Comparison of ENCODE assay signal across 10 cellular contexts in genomic region chr12:78584695-78585094, GRCh38.
DNase-seq lines count a peak whose midpoint lies in the region; ATAC-seq and TF ChIP-seq lines count a peak whose summit lies in the region.
"Had no signal": no experiment of that assay in that cellular context is flagged by ENCODE, and none has a peak within 500 bp of the region (broad histone marks: within the 10 kb centered on the region; RNA-seq: fewer than 3 reads in every experiment).

No MANE protein-coding gene starts in this region.

- no peaks in the 10 kb centered on the region for H3K9me3 ChIP-seq in GM23248 (ENCODE audit: low read depth)
- H3K9me3 ChIP-seq in hepatocyte (ENCODE audit: low read depth): no peaks in the 10 kb centered on the region
- H3K9me3 ChIP-seq: testis had no signal

- H3K4me1 ChIP-seq in GM23248 (ENCODE audit: insufficient read depth) (no peaks in the 10 kb centered on the region), hepatocyte (ENCODE audit: insufficient read depth) (no peaks in the 10 kb centered on the region)
- H3K4me1 ChIP-seq: testis had no signal

- H2AFZ ChIP-seq in GM23248 (no peak overlapping the region), hepatocyte (no peak overlapping the region)

- no peak for ATAC-seq in HG03095 (IDR thresholded peaks at IDR 0.05; ENCODE audit: unreplicated experiment)

- H3K4me3 ChIP-seq in GM23248 (no peak overlapping the region), hepatocyte (no peak overlapping the region)
- H3K4me3 ChIP-seq: testis had no signal

- no peak overlapping the region for H3K9ac ChIP-seq in GM23248

- H3K36me3 ChIP-seq in GM23248 (ENCODE audit: low read depth): no peaks in the 10 kb centered on the region
- H3K36me3 ChIP-seq in hepatocyte (replicated peaks; ENCODE audit: insufficient read depth, low read depth): no peaks in the 10 kb centered on the region

- peak; percentile 8 for TF ChIP-seq CTCF in hepatocyte (IDR thresholded peaks at IDR 0.05; ENCODE audit: poor library complexity)

- no peaks in the 10 kb centered on the region for H3K9me2 ChIP-seq in GM23248 (ENCODE audit: insufficient read depth)
- no peaks in the 10 kb centered on the region for H3K9me2 ChIP-seq in hepatocyte (replicated peaks; ENCODE audit: insufficient read depth)

- H4K20me1 ChIP-seq in GM23248 (ENCODE audit: insufficient read depth) (no peaks in the 10 kb centered on the region), hepatocyte (ENCODE audit: insufficient read depth, poor library complexity, severe bottlenecking) (no peaks in the 10 kb centered on the region)

- H3K79me2 ChIP-seq in GM23248 (ENCODE audit: insufficient read depth) (no peaks in the 10 kb centered on the region), hepatocyte (no peaks in the 10 kb centered on the region)

- H3K27ac ChIP-seq in GM23248: no peak overlapping the region
- H3K27ac ChIP-seq in hepatocyte: no peak overlapping the region
- H3K27ac ChIP-seq: testis had no signal

- in situ Hi-C loops in GM23248 (cut with MboI): no loop called here

- WGBS in GM23248 (ENCODE audit: low coverage in 1 of 2, low lambda C conversion rate in 2 of 2, missing lambda C conversion rate in 2 of 2), 2 experiments: 63 to 68% methylated on average over 1 of the region's 1 CpG
- 33% methylated on average over 1 of the region's 1 CpG for WGBS in hepatocyte (ENCODE audit: low lambda C conversion rate, missing lambda C conversion rate)

- DNase-seq in COLO668 (lab: John Stamatoyannopoulos, UW; ENCODE audit: unreplicated experiment): peak; percentile 7
- DNase-seq in GM23248: peak; percentile 13
- peak; percentile 27 for DNase-seq in SK-N-DZ (ENCODE audit: low spot score)
- no peak for DNase-seq in hepatocyte (ENCODE audit: low spot score)
- DNase-seq in H4 (ENCODE audit: low spot score): no peak
- no peak for DNase-seq in stimulated activated CD4-positive, alpha-beta T cell treated with anti-CD3 and anti-CD28 coated beads, Interleukin-4, amount 100 ng/mL, for 24 hours
- no peak for DNase-seq in activated CD4-positive, alpha-beta T cell treated with anti-CD3 and anti-CD28 coated beads for 4 hours
- DNase-seq: GOT3, testis had no signal

- no peaks in the 10 kb centered on the region for H3K27me3 ChIP-seq in GM23248 (replicated peaks; ENCODE audit: insufficient read depth)
- H3K27me3 ChIP-seq in hepatocyte: no peaks in the 10 kb centered on the region
- H3K27me3 ChIP-seq: testis had no signal

- no peaks in the 10 kb centered on the region for H3F3A ChIP-seq in GM23248 (ENCODE audit: insufficient read depth)

- H3K4me2 ChIP-seq in GM23248 (ENCODE audit: unreplicated experiment) (no peak overlapping the region), hepatocyte (no peak overlapping the region)

Comparison
In these comparisons a context has a peak if more than half of its experiments do, and no peak if none do; other contexts are left out.
1. DNase-seq: peak in COLO668 (single experiment), GM23248 (single experiment) and SK-N-DZ (single experiment); none in hepatocyte (single experiment), H4 (single experiment), stimulated activated CD4-positive, alpha-beta T cell treated with anti-CD3 and anti-CD28 coated beads, Interleukin-4, amount 100 ng/mL, for 24 hours (single experiment) and activated CD4-positive, alpha-beta T cell treated with anti-CD3 and anti-CD28 coated beads for 4 hours (0 of 2).